In the genomic region with DNA sequence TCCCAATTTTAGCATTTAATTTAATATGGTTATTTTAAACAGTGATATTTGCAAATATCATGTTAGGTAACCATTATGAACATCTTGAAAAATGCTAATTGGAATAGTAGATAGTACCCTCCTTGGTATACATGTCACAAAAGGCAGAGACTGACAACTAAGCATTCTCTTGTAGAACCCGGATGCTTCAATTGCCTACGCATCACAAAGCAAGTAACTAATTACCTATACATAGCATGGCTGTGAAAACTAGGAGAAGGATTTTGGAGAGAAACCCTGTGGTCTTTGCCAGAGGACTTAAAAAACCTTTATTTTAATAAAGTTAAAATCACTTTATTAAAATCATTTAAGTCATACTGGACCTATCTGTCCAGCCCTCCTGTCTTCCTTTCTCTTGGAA, we compare ENCODE assay signal across 19 cellular contexts.
"Had no signal": no experiment of that assay in that cellular context is flagged by ENCODE, and none has a peak within 500 bp of the region (broad histone marks: within the 10 kb centered on the region; RNA-seq: fewer than 3 reads in every experiment).

No MANE protein-coding gene starts in this region.

- H3K27ac ChIP-seq: foreskin keratinocyte, spleen, tibial artery, upper lobe of right lung, vagina had no signal

- ATAC-seq: effector memory CD8-positive, alpha-beta T cell; foreskin keratinocyte; left lobe of liver; mucosa of descending colon; naive thymus-derived CD8-positive, alpha-beta T cell; sciatic nerve; stimulated activated memory B cell treated with anti-CD40 and anti-IgM and Interleukin-4, amounts not matched to agents 10 μg/mL and 1 μg/mL and 100 μg/mL, for 72 hours; upper lobe of right lung had no signal

- H3K9me3 Mint-ChIP-seq: dendritic cell treated with granulocyte-macrophage colony-stimulating factor and Interleukin-4, amounts not matched to agents 40 ng/mL and 50 ng/mL, for 4 days; effector memory CD8-positive, alpha-beta T cell; stimulated activated memory B cell treated with anti-CD40 and anti-IgM and Interleukin-4, amounts not matched to agents 10 μg/mL and 1 μg/mL and 100 μg/mL, for 72 hours had no signal

- H3K4me1 Mint-ChIP-seq: naive thymus-derived CD8-positive, alpha-beta T cell; stimulated activated memory B cell treated with anti-CD40 and anti-IgM and Interleukin-4, amounts not matched to agents 10 μg/mL and 1 μg/mL and 100 μg/mL, for 72 hours had no signal

- DNase-seq: effector memory CD8-positive, alpha-beta T cell; foreskin keratinocyte; islet precursor cell; mammary epithelial cell; mucosa of descending colon; naive thymus-derived CD8-positive, alpha-beta T cell; posterior cingulate gyrus; spleen; stimulated activated CD4-positive, alpha-beta T cell treated with anti-CD3 and anti-CD28 coated beads, Interleukin-15, amount 100 ng/mL, for 24 hours; stimulated activated CD4-positive, alpha-beta T cell treated with anti-CD3 and anti-CD28 coated beads, Interleukin-1b, Interleukin-23, amount 100 ng/mL, for 48 hours; stimulated activated CD4-positive, alpha-beta T cell treated with anti-CD3 and anti-CD28 coated beads, Interleukin-4, amount 100 ng/mL, for 24 hours; tibial artery; upper lobe of right lung had no signal

- H3K36me3 ChIP-seq: spleen, tibial artery, upper lobe of right lung, vagina had no signal

- H3K27me3 Mint-ChIP-seq: dendritic cell treated with granulocyte-macrophage colony-stimulating factor and Interleukin-4, amounts not matched to agents 40 ng/mL and 50 ng/mL, for 4 days; effector memory CD8-positive, alpha-beta T cell; naive thymus-derived CD8-positive, alpha-beta T cell; stimulated activated memory B cell treated with anti-CD40 and anti-IgM and Interleukin-4, amounts not matched to agents 10 μg/mL and 1 μg/mL and 100 μg/mL, for 72 hours; stimulated activated naive CD8-positive, alpha-beta T cell treated with anti-CD3 and anti-CD28 coated beads, Interleukin-15, Interleukin-2, amounts not matched to agents 100 ng/mL and 50 ng/mL, for 24 hours had no signal

- H3K4me1 ChIP-seq: foreskin keratinocyte, spleen, tibial artery, upper lobe of right lung, vagina had no signal

- H3K27me3 ChIP-seq: foreskin keratinocyte, spleen, tibial artery, upper lobe of right lung, vagina had no signal

- H3K4me3 Mint-ChIP-seq: dendritic cell treated with granulocyte-macrophage colony-stimulating factor and Interleukin-4, amounts not matched to agents 40 ng/mL and 50 ng/mL, for 4 days; effector memory CD8-positive, alpha-beta T cell; naive thymus-derived CD8-positive, alpha-beta T cell; stimulated activated memory B cell treated with anti-CD40 and anti-IgM and Interleukin-4, amounts not matched to agents 10 μg/mL and 1 μg/mL and 100 μg/mL, for 72 hours; stimulated activated naive CD8-positive, alpha-beta T cell treated with anti-CD3 and anti-CD28 coated beads, Interleukin-15, Interleukin-2, amounts not matched to agents 100 ng/mL and 50 ng/mL, for 24 hours had no signal

- H3K9me3 ChIP-seq: mucosa of descending colon, spleen, tibial artery, upper lobe of right lung, vagina had no signal

- H3K4me3 ChIP-seq: mucosa of descending colon, spleen, tibial artery, upper lobe of right lung, vagina had no signal

- H3K36me3 Mint-ChIP-seq: naive thymus-derived CD8-positive, alpha-beta T cell; stimulated activated memory B cell treated with anti-CD40 and anti-IgM and Interleukin-4, amounts not matched to agents 10 μg/mL and 1 μg/mL and 100 μg/mL, for 72 hours had no signal

- H3K27ac Mint-ChIP-seq: dendritic cell treated with granulocyte-macrophage colony-stimulating factor and Interleukin-4, amounts not matched to agents 40 ng/mL and 50 ng/mL, for 4 days; effector memory CD8-positive, alpha-beta T cell; naive thymus-derived CD8-positive, alpha-beta T cell; stimulated activated memory B cell treated with anti-CD40 and anti-IgM and Interleukin-4, amounts not matched to agents 10 μg/mL and 1 μg/mL and 100 μg/mL, for 72 hours; stimulated activated naive CD8-positive, alpha-beta T cell treated with anti-CD3 and anti-CD28 coated beads, Interleukin-15, Interleukin-2, amounts not matched to agents 100 ng/mL and 50 ng/mL, for 24 hours had no signal
